In genomic region chrX:9659571-9660195, GRCh38 we compare ENCODE assay signal across 16 cellular contexts.
DNase-seq lines count a peak whose midpoint lies in the region; ATAC-seq and TF ChIP-seq lines count a peak whose summit lies in the region.
"Had no signal": no experiment of that assay in that cellular context is flagged by ENCODE, and none has a peak within 500 bp of the region (broad histone marks: within the 10 kb centered on the region; RNA-seq: fewer than 3 reads in every experiment).

No MANE protein-coding gene starts in this region.

- peaks cover 3 to 42% (median 27%) of the 10 kb centered on the region in 4 donors for H3K4me1 ChIP-seq in esophagus muscularis mucosa
- H3K4me1 ChIP-seq in trophoblast cell (ENCODE audit: control insufficient read depth in 1 of 2, insufficient read depth in 2 of 2, low read length in 2 of 2): peaks cover 0 to 3% of the 10 kb centered on the region in 2 experiments
- no peaks in the 10 kb centered on the region for H3K4me1 ChIP-seq in spleen
- H3K4me1 ChIP-seq: HAP-1 had no signal

- no peak overlapping the region for H2BK5ac ChIP-seq in trophoblast cell (ENCODE audit: low read depth, low read length, poor library complexity)

- WGBS in esophagus muscularis mucosa: 84% methylated on average over 17 of the region's 17 CpGs
- WGBS in trophoblast cell (ENCODE audit: extremely low coverage, insufficient coverage, insufficient read length): no CpG with 5 or more reads among the region's 17 CpGs
- WGBS in spleen, 5 donors: 81 to 97% (median 92%) methylated on average over 11 to 17 of the region's 17 CpGs

- H3K79me2 ChIP-seq in trophoblast cell (ENCODE audit: control insufficient read depth, insufficient read depth, low read length, poor library complexity): no peaks in the 10 kb centered on the region

- DNase-seq in ELR (ENCODE audit: low read depth): peak; percentile 24
- DNase-seq in M059J (ENCODE audit: low read depth): peak; percentile 35
- no peak for DNase-seq in esophagus muscularis mucosa (ENCODE audit: extremely low spot score)
- DNase-seq in trophoblast cell: no peak
- DNase-seq in DMS 273 treated with DMSO at 0.1 percent for 48 hours (lab: John Stamatoyannopoulos, UW): no peak
- no peak for DNase-seq in spleen
- no peak for DNase-seq in NCI-H1105 (lab: John Stamatoyannopoulos, UW)
- DNase-seq: NCI-H1092 treated with DMSO at 0.1 percent for 48 hours, NCI-H1694, NCI-H345, NCI-H69, SIG-M5 had no signal

- no peak for TF ChIP-seq EP300 in esophagus muscularis mucosa (IDR thresholded peaks at IDR 0.05)

- no peak for TF ChIP-seq CTCF in esophagus muscularis mucosa (IDR thresholded peaks at IDR 0.05)
- TF ChIP-seq CTCF in spleen (IDR thresholded peaks at IDR 0.05 in 8 of 11, conservative IDR thresholded peaks at IDR 0.05 in 3 of 11): no peak

- H3K9me3 ChIP-seq in esophagus muscularis mucosa: no peaks in the 10 kb centered on the region
- H3K9me3 ChIP-seq in trophoblast cell (ENCODE audit: insufficient read depth, low read depth, low read length): no peaks in the 10 kb centered on the region
- no peaks in the 10 kb centered on the region for H3K9me3 ChIP-seq in spleen
- H3K9me3 ChIP-seq: HAP-1 had no signal

- H3K27me3 ChIP-seq in esophagus muscularis mucosa (peaks cover 0 to 3% (median 0%) of the 10 kb centered on the region in 4 donors), trophoblast cell (ENCODE audit: insufficient read depth, low read length) (no peaks in the 10 kb centered on the region), spleen (replicated peaks in 1 of 7) (no peaks in the 10 kb centered on the region)

- no peak overlapping the region for H2BK120ac ChIP-seq in trophoblast cell (ENCODE audit: insufficient read depth, low read length, poor library complexity)

- H3K9ac ChIP-seq in trophoblast cell (ENCODE audit: low read length): no peak overlapping the region

- no peak overlapping the region for H3K23ac ChIP-seq in trophoblast cell (ENCODE audit: low read length)

- no peak overlapping the region for H4K91ac ChIP-seq in trophoblast cell (ENCODE audit: low read depth, low read length)

- H3K79me1 ChIP-seq in trophoblast cell (ENCODE audit: low read length): peaks cover 2% of the 10 kb centered on the region

- H3K14ac ChIP-seq in trophoblast cell (ENCODE audit: low read length): no peak overlapping the region

- H4K12ac ChIP-seq in trophoblast cell (ENCODE audit: low read depth, low read length): no peak overlapping the region

- H2BK12ac ChIP-seq in trophoblast cell (ENCODE audit: low read length): peak overlapping the region; percentile 68

- no peak overlapping the region for H2AK5ac ChIP-seq in trophoblast cell (ENCODE audit: low read length)

- H3K4me2 ChIP-seq in trophoblast cell (ENCODE audit: low read length): no peak overlapping the region

- ATAC-seq in GM18873 (IDR thresholded peaks at IDR 0.05; ENCODE audit: low FRiP score, unreplicated experiment): no peak
- ATAC-seq: K562 had no signal

- no peak overlapping the region for H4K8ac ChIP-seq in trophoblast cell (ENCODE audit: low read depth, low read length)

- no peak overlapping the region for H3K18ac ChIP-seq in trophoblast cell (ENCODE audit: low read length)

- intact Hi-C loops in esophagus muscularis mucosa (cut with DNase I): loop anchor here (10.0 kb wide), 1 partner anchor 315 kb away; no protein-coding TSS in a partner anchor
- intact Hi-C loops in spleen (cut with DNase I; ENCODE audit: low total_unique reads): no loop called here

- TF ChIP-seq POLR2A in esophagus muscularis mucosa (IDR thresholded peaks at IDR 0.05; ENCODE audit: low read depth) (no peak), spleen (IDR thresholded peaks at IDR 0.05) (no peak)

- no peak overlapping the region for H3K4ac ChIP-seq in trophoblast cell (ENCODE audit: low read depth, low read length)

- H3K36me3 ChIP-seq in esophagus muscularis mucosa: no peaks in the 10 kb centered on the region
- peaks cover 7 to 9% of the 10 kb centered on the region in 2 experiments for H3K36me3 ChIP-seq in trophoblast cell (ENCODE audit: control insufficient read depth in 1 of 2, insufficient read depth in 2 of 2, low read length in 2 of 2)
- peaks cover 0 to 53% (median 0%) of the 10 kb centered on the region in 6 donors for H3K36me3 ChIP-seq in spleen

- H3K4me3 ChIP-seq in esophagus muscularis mucosa (no peak overlapping the region), trophoblast cell (ENCODE audit: low read depth, low read length) (no peak overlapping the region), spleen (no peak overlapping the region)
- H3K4me3 ChIP-seq: HAP-1, K562 had no signal

- H3K27ac ChIP-seq in esophagus muscularis mucosa (replicated peaks in 1 of 4) (peak overlapping the region; percentile 44 to 50 (median 47)), trophoblast cell (ENCODE audit: low read depth, low read length) (no peak overlapping the region), spleen (no peak overlapping the region)
- H3K27ac ChIP-seq: C4-2B had no signal

- no peak overlapping the region for H2AFZ ChIP-seq in trophoblast cell (ENCODE audit: insufficient read depth, low read length, poor library complexity)

Comparison
In these comparisons a context has a peak if more than half of its experiments do, and no peak if none do; other contexts are left out.
1. DNase-seq: peak in ELR (single experiment) and M059J (single experiment); none in esophagus muscularis mucosa (single experiment), trophoblast cell (0 of 2), DMS 273 treated with DMSO at 0.1 percent for 48 hours (single experiment), spleen (single experiment) and NCI-H1105 (single experiment).
2. H3K27ac ChIP-seq: peak in esophagus muscularis mucosa (4 of 4); none in trophoblast cell (single experiment) and spleen (0 of 8).